Comparison of ENCODE assay signal across 26 cellular contexts in genomic region chr3:140334105-140334504, GRCh38.
A peak's percentile ranks its signal among the peaks of the same experiment; 100 is the strongest.
DNase-seq lines count a peak whose midpoint lies in the region; ATAC-seq, FAIRE-seq and TF ChIP-seq lines count a peak whose summit lies in the region.
"Had no signal": no experiment of that assay in that cellular context is flagged by ENCODE, and none has a peak within 500 bp of the region (broad histone marks: within the 10 kb centered on the region; RNA-seq: fewer than 3 reads in every experiment).

No MANE protein-coding gene starts in this region.

- H3K9me3 ChIP-seq in K562 (replicated peaks; ENCODE audit: control insufficient read depth, insufficient read depth, low read depth, low read length), result no peaks in the 10 kb centered on the region
- H3K9me3 ChIP-seq in hepatocyte (ENCODE audit: low read depth), result no peaks in the 10 kb centered on the region
- H3K9me3 ChIP-seq: BE2C, BLaER1 had no signal

- ATAC-seq in K562, result no peak
- no peak for ATAC-seq in activated T-helper 17 cell treated with anti-CD3 and anti-CD28 coated beads, Interleukin-2, amount 50 U/mL, for 72 hours (replicated peaks)
- ATAC-seq: GM12878 had no signal

- H3K27ac Mint-ChIP-seq in IgD-negative memory B cell (peak overlapping the region in 2 of 3 donors; percentile 43 to 55), nephron progenitor cell (peak overlapping the region; percentile 46)
- H3K27ac Mint-ChIP-seq in activated T-helper 17 cell treated with anti-CD3 and anti-CD28 coated beads, Interleukin-2, amount 50 U/mL, for 72 hours, result no peak overlapping the region
- H3K27ac Mint-ChIP-seq: CD14-positive monocyte; CD4-positive, alpha-beta memory T cell; CD4-positive, CD25-positive, alpha-beta regulatory T cell; CD8-positive, alpha-beta memory T cell had no signal

- peaks cover 0 to 10% of the 10 kb centered on the region in 2 experiments; a peak in 2 of 5 replicates for H3K27me3 ChIP-seq in K562 (ENCODE audit: control insufficient read depth in 2 of 2, insufficient read depth in 2 of 2, low read length in 2 of 2)
- no peaks in the 10 kb centered on the region for H3K27me3 ChIP-seq in hepatocyte
- H3K27me3 ChIP-seq: BE2C, BLaER1 had no signal

- 0% methylated on average over 1 of the region's 1 CpG for WGBS in K562 (ENCODE audit: insufficient coverage, low coverage, missing lambda C conversion rate)
- 83% methylated on average over 1 of the region's 1 CpG for WGBS in hepatocyte (ENCODE audit: low lambda C conversion rate, missing lambda C conversion rate)

- H3K4me3 Mint-ChIP-seq in IgD-negative memory B cell (no peak overlapping the region), nephron progenitor cell (peak overlapping the region; percentile 29)
- H3K4me3 Mint-ChIP-seq in activated T-helper 17 cell treated with anti-CD3 and anti-CD28 coated beads, Interleukin-2, amount 50 U/mL, for 72 hours, result no peak overlapping the region
- H3K4me3 Mint-ChIP-seq: CD14-positive monocyte; CD4-positive, alpha-beta memory T cell; CD4-positive, CD25-positive, alpha-beta regulatory T cell; CD8-positive, alpha-beta memory T cell had no signal

- H3K9me3 Mint-ChIP-seq in IgD-negative memory B cell (no peaks in the 10 kb centered on the region), nephron progenitor cell (no peaks in the 10 kb centered on the region)
- no peaks in the 10 kb centered on the region for H3K9me3 Mint-ChIP-seq in activated T-helper 17 cell treated with anti-CD3 and anti-CD28 coated beads, Interleukin-2, amount 50 U/mL, for 72 hours

- intact Hi-C loops in K562 (cut with micrococcal nuclease), result no loop called here

- peaks cover 2% of the 10 kb centered on the region for H3K27me3 Mint-ChIP-seq in IgD-negative memory B cell
- no peaks in the 10 kb centered on the region for H3K27me3 Mint-ChIP-seq in nephron progenitor cell (ENCODE audit: low read depth, poor library complexity)
- no peaks in the 10 kb centered on the region for H3K27me3 Mint-ChIP-seq in activated T-helper 17 cell treated with anti-CD3 and anti-CD28 coated beads, Interleukin-2, amount 50 U/mL, for 72 hours
- H3K27me3 Mint-ChIP-seq: CD4-positive, CD25-positive, alpha-beta regulatory T cell had no signal

- H3K9me2 ChIP-seq in hepatocyte (replicated peaks; ENCODE audit: insufficient read depth), result no peaks in the 10 kb centered on the region

- no peak overlapping the region for H3K27ac ChIP-seq in K562 (ENCODE audit: extremely low read depth, low read depth, low read length)
- no peak overlapping the region for H3K27ac ChIP-seq in hepatocyte
- H3K27ac ChIP-seq: BLaER1 had no signal

- H3K36me3 ChIP-seq in K562 (ENCODE audit: control insufficient read depth, insufficient read depth, low read length) (no peaks in the 10 kb centered on the region), hepatocyte (replicated peaks; ENCODE audit: insufficient read depth, low read depth) (no peaks in the 10 kb centered on the region)
- H3K36me3 ChIP-seq: BE2C, BLaER1 had no signal

- POLR2A ChIA-PET in K562 (lab: Yijun Ruan, JAX), result interaction anchor here (0.6 to 0.8 kb wide), 2 partner anchors 45 to 1602 kb away, joined by 3 read pairs; no protein-coding TSS in a partner anchor

- no peak for TF ChIP-seq EP300 in K562 (IDR thresholded peaks at IDR 0.05; ENCODE audit: low read length)

- peaks cover 0 to 7% of the 10 kb centered on the region in 2 experiments; a peak in 2 of 5 replicates for H3K4me1 ChIP-seq in K562 (replicated peaks in 1 of 2; ENCODE audit: control insufficient read depth in 2 of 2, insufficient read depth in 2 of 2, low read length in 2 of 2)
- H3K4me1 ChIP-seq in hepatocyte (ENCODE audit: insufficient read depth), result no peaks in the 10 kb centered on the region

- H3K4me3 ChIP-seq in K562 (no peak overlapping the region), hepatocyte (no peak overlapping the region)
- H3K4me3 ChIP-seq: BLaER1, GM12878 had no signal

- BruUV-seq in K562 (replicated peaks; lab: Mats Ljungman, UMichigan), result no TSS peak

- DNase-seq in K562 (ENCODE audit: extremely low read depth in 1 of 4, low spot score in 3 of 4) (no peak), nephron progenitor cell (no peak), hepatocyte (ENCODE audit: low spot score) (no peak)
- DNase-seq: 8988T; ACHN; BE2C; C1 segment of cervical spinal cord; CD4-positive, alpha-beta memory T cell; CD4-positive, CD25-positive, alpha-beta regulatory T cell; CD8-positive, alpha-beta memory T cell; COR-L47; DMS 273 treated with DMSO at 0.1 percent for 48 hours; DMS153; DMS53; DMS79; DND-41; EL; GDM1 had no signal

- H3K4me2 ChIP-seq in K562 (ENCODE audit: insufficient read depth, low read length), result no peak overlapping the region
- no peak overlapping the region for H3K4me2 ChIP-seq in hepatocyte
- H3K4me2 ChIP-seq: BLaER1 had no signal

- no peak for TF ChIP-seq RAD21 in K562 (CRISPR knock-in tag; conservative IDR thresholded peaks at IDR 0.05 in 1 of 2, IDR thresholded peaks at IDR 0.05 in 1 of 2)

- TF ChIP-seq CTCF in K562 (IDR thresholded peaks at IDR 0.05 in 2 of 3, conservative IDR thresholded peaks at IDR 0.05 in 1 of 3; ENCODE audit: insufficient read depth in 2 of 3, low read depth in 1 of 3, low read length in 3 of 3) (no peak), nephron progenitor cell (IDR thresholded peaks at IDR 0.05) (no peak), hepatocyte (IDR thresholded peaks at IDR 0.05; ENCODE audit: poor library complexity) (no peak)

- no peaks in the 10 kb centered on the region for H3K79me2 ChIP-seq in K562 (ENCODE audit: control insufficient read depth, insufficient read depth, low read length)
- H3K79me2 ChIP-seq in hepatocyte, result no peaks in the 10 kb centered on the region

- H3K4me1 Mint-ChIP-seq in IgD-negative memory B cell (peaks cover 0 to 2% (median 0%) of the 10 kb centered on the region in 3 donors), nephron progenitor cell (peaks cover 29% of the 10 kb centered on the region)
- H3K4me1 Mint-ChIP-seq in activated T-helper 17 cell treated with anti-CD3 and anti-CD28 coated beads, Interleukin-2, amount 50 U/mL, for 72 hours, result no peaks in the 10 kb centered on the region
- H3K4me1 Mint-ChIP-seq: CD14-positive monocyte; CD4-positive, alpha-beta memory T cell; CD4-positive, CD25-positive, alpha-beta regulatory T cell; CD8-positive, alpha-beta memory T cell had no signal

- H4K20me1 ChIP-seq in K562 (replicated peaks; ENCODE audit: control insufficient read depth, insufficient read depth, low read length) (no peaks in the 10 kb centered on the region), hepatocyte (ENCODE audit: insufficient read depth, poor library complexity, severe bottlenecking) (no peaks in the 10 kb centered on the region)
- H4K20me1 ChIP-seq: BLaER1 had no signal

- in situ Hi-C loops in K562 (cut with MboI), result no loop called here

- no peak overlapping the region for H3K9ac ChIP-seq in K562 (ENCODE audit: insufficient read depth in 1 of 2, low read depth in 2 of 2, low read length in 2 of 2)
- H3K9ac ChIP-seq: BLaER1 had no signal

- no peaks in the 10 kb centered on the region for H3K9me1 ChIP-seq in K562 (ENCODE audit: control insufficient read depth, insufficient read depth, low read length)

- CTCF ChIA-PET in K562 (lab: Yijun Ruan, JAX; ENCODE audit: low intra/inter-chr PET ratio), result no interaction called here

- H3K36me3 Mint-ChIP-seq in IgD-negative memory B cell (no peaks in the 10 kb centered on the region), nephron progenitor cell (ENCODE audit: low read depth) (no peaks in the 10 kb centered on the region)
- H3K36me3 Mint-ChIP-seq in activated T-helper 17 cell treated with anti-CD3 and anti-CD28 coated beads, Interleukin-2, amount 50 U/mL, for 72 hours (ENCODE audit: low read depth), result no peaks in the 10 kb centered on the region
- H3K36me3 Mint-ChIP-seq: CD14-positive monocyte; CD4-positive, alpha-beta memory T cell; CD4-positive, CD25-positive, alpha-beta regulatory T cell; CD8-positive, alpha-beta memory T cell had no signal

- H2AFZ ChIP-seq in K562 (ENCODE audit: low read depth, low read length) (no peak overlapping the region), hepatocyte (no peak overlapping the region)

- TF ChIP-seq POLR2A in K562 (conservative IDR thresholded peaks at IDR 0.05), result no peak

- no peak for FAIRE-seq in K562 (lab: Jason Lieb, UNC)
- FAIRE-seq: A204.1, GM12878, GM12892, GM18507 had no signal

TF ChIP-seq in K562, 482 proteins besides CTCF, POLR2A, EP300 and RAD21:
- no peak for TF ChIP-seq ZC3H4 (CRISPR knock-in tag; IDR thresholded peaks at IDR 0.05; ENCODE audit: borderline replicate concordance)
- TF ChIP-seq CXXC5 (CRISPR knock-in tag; IDR thresholded peaks at IDR 0.05), result no peak
- TF ChIP-seq FOSL1 (tag; conservative IDR thresholded peaks at IDR 0.05), result peak; percentile 78
- TF ChIP-seq ZNF584 (CRISPR knock-in tag; IDR thresholded peaks at IDR 0.05; ENCODE audit: low read depth), result 0 out of 2 replicates have a peak, but pooled peaks have one; percentile 26
- TF ChIP-seq, protein P1, sequence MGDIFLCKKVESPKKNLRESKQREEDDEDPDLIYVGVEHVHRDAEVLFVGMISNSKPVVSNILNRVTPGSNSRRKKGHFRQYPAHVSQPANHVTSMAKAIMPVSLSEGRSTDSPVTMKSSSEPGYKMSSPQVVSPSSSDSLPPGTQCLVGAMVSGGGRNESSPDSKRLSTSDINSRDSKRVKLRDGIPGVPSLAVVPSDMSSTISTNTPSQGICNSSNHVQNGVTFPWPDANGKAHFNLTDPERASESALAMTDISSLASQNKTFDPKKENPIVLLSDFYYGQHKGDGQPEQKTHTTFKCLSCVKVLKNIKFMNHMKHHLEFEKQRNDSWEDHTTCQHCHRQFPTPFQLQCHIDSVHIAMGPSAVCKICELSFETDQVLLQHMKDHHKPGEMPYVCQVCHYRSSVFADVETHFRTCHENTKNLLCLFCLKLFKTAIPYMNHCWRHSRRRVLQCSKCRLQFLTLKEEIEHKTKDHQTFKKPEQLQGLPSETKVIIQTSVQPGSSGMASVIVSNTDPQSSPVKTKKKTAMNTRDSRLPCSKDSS (IDR thresholded peaks at IDR 0.05; ENCODE audit: low read depth, partially characterized antibody), result no peak
- TF ChIP-seq ZNF174 (CRISPR knock-in tag; IDR thresholded peaks at IDR 0.05), result no peak
- no peak for TF ChIP-seq ZNF274 (IDR thresholded peaks at IDR 0.05; ENCODE audit: borderline replicate concordance, low read depth, low read length)
- TF ChIP-seq FOXJ3 (CRISPR knock-in tag; IDR thresholded peaks at IDR 0.05), result no peak
- TF ChIP-seq ZNF175 (CRISPR knock-in tag; IDR thresholded peaks at IDR 0.05; ENCODE audit: low read depth), result peak; percentile 25; the same call in 1 of the 2 replicates
TF ChIP-seq in K562: peak in this region for 3.
